ENCODE assay signal across 24 cellular contexts in the genomic region with DNA sequence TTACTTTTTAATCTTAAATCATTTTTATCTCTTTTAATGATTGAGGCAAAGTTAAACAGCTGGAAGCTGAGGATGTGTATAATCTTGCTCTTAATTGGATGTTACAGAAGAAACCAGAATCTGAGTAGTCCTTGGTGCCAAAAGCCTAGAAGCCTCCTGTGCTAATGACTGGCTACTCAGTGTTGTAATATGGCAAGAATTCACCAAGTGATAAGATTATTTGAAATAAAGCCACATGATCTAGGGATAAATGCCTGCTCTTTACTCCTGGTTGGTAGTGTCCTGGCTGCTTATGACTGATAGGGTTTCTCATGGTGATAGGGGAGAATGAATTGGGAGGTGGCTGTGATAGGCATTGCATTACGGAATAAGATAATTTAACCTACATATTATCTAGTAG. TPM values are rescaled to one million over a fixed set of nuclear protein-coding genes. Genes with fewer than 3 reads are reported as not detected.
"Had no signal": no experiment of that assay in that cellular context is flagged by ENCODE, and none has a peak within 500 bp of the region (broad histone marks: within the 10 kb centered on the region; RNA-seq: fewer than 3 reads in every experiment).

No MANE protein-coding gene starts in this region.

- ATAC-seq: K562, Panc1, PC-3 had no signal

- DNase-seq: Kasumi-1, MV-4-11, NCI-H1048, NCI-H1105, NCI-H1417, NCI-H1436 treated with DMSO at 0.1 percent for 48 hours, NCI-H1694, NCI-H187 treated with DMSO at 0.1 percent for 48 hours, NCI-H2029 treated with DMSO at 0.1 percent for 48 hours, NCI-H2171 treated with DMSO at 0.1 percent for 48 hours, NCI-H524, NCI-H526 treated with DMSO at 0.1 percent for 48 hours, NCI-H748 treated with DMSO at 0.1 percent for 48 hours, PC-3, SHP77, SK-N-SH had no signal

- H3K4me3 ChIP-seq: K562 had no signal

- H3K27ac ChIP-seq: KMS-11, RWPE1 had no signal

- H3K27ac Mint-ChIP-seq: IgD-negative memory B cell had no signal

- H3K9ac ChIP-seq: KMS-11, SK-N-SH had no signal

- FAIRE-seq: K562 had no signal

- H3K4me3 Mint-ChIP-seq: IgD-negative memory B cell had no signal

- H3K9me3 ChIP-seq: SK-N-SH had no signal

- H3K4me1 Mint-ChIP-seq: IgD-negative memory B cell had no signal

- H3K4me2 ChIP-seq: KMS-11, SK-N-SH had no signal

RNA-seq across cellular contexts. Expression of a gene that starts 13.6 kb away (rescaled TPM):
- total RNA-seq: HT1080, K562, NCI-H460, SK-MEL-5 had no signal
